26 cellular contexts compared by ENCODE assay signal in the genomic region with DNA sequence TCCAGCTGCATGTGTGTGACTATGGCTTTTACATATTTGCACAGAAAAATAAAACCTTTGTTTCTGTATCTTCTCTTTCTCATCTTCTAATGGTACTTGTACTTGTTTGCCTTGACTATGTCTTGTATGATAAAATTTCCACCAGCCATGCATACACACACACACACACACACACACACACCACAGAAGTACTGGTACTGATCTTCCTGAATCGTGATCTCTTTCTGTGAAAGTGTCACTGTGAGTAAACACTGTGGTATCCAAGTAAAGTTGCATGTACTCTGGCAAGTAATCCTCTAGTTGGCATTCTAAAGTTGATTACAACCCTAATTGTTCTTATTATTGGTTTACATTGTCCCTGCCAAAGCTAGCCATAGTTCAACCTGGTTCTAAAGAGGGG.
DNase-seq lines count a peak whose midpoint lies in the region; ATAC-seq and TF ChIP-seq lines count a peak whose summit lies in the region.
"Had no signal": no experiment of that assay in that cellular context is flagged by ENCODE, and none has a peak within 500 bp of the region (broad histone marks: within the 10 kb centered on the region; RNA-seq: fewer than 3 reads in every experiment).

No MANE protein-coding gene starts in this region.

- H4K8ac ChIP-seq in IMR-90 (ENCODE audit: low read depth in 2 of 2, low read length in 2 of 2): no peak overlapping the region

- H3K4me3 ChIP-seq in AG09309 (ENCODE audit: control insufficient read depth, low read depth, low read length): no peak overlapping the region
- no peak overlapping the region for H3K4me3 ChIP-seq in IMR-90 (ENCODE audit: insufficient read depth, low read depth, low read length)
- no peak overlapping the region for H3K4me3 ChIP-seq in mammary epithelial cell (replicated peaks in 1 of 3; ENCODE audit: insufficient read depth in 1 of 3, low read depth in 2 of 3, low read length in 3 of 3)
- H3K4me3 ChIP-seq in fibroblast of the aortic adventitia (ENCODE audit: low read depth, low read length): no peak overlapping the region
- no peak overlapping the region for H3K4me3 ChIP-seq in ascending aorta
- no peak overlapping the region for H3K4me3 ChIP-seq in lower leg skin (ENCODE audit: low read depth, poor library complexity, severe bottlenecking)
- H3K4me3 ChIP-seq: body of pancreas, esophagus muscularis mucosa, GM23338, suprapubic skin had no signal

- H2AK5ac ChIP-seq in IMR-90 (ENCODE audit: low read depth, low read length): no peak overlapping the region

- H3K4me1 ChIP-seq in IMR-90 (ENCODE audit: control insufficient read depth, insufficient read depth, low read length) (peaks cover 2% of the 10 kb centered on the region; the same call in 1 of the 2 replicates), mammary epithelial cell (ENCODE audit: insufficient read depth, low read length) (no peaks in the 10 kb centered on the region), ascending aorta (peaks cover 0 to 5% of the 10 kb centered on the region in 2 donors)
- H3K4me1 ChIP-seq: body of pancreas, suprapubic skin had no signal

- H2AFZ ChIP-seq in IMR-90 (replicated peaks; ENCODE audit: low read length, poor library complexity): no peak overlapping the region
- H2AFZ ChIP-seq in mammary epithelial cell (ENCODE audit: low read depth, low read length): no peak overlapping the region
- H2AFZ ChIP-seq: GM23338 had no signal

- TF ChIP-seq CTCF in AG09309 (IDR thresholded peaks at IDR 0.05; ENCODE audit: control insufficient read depth, insufficient read depth, low read depth, low read length, missing control alignments) (no peak), IMR-90 (conservative IDR thresholded peaks at IDR 0.05; ENCODE audit: low read depth, low read length) (no peak), mammary epithelial cell (conservative IDR thresholded peaks at IDR 0.05 in 1 of 2, IDR thresholded peaks at IDR 0.05 in 1 of 2; ENCODE audit: extremely low read depth in 1 of 2, insufficient read depth in 1 of 2, low read depth in 1 of 2, low read length in 2 of 2) (no peak), fibroblast of the aortic adventitia (IDR thresholded peaks at IDR 0.05; ENCODE audit: insufficient read depth, low read length) (no peak), ascending aorta (IDR thresholded peaks at IDR 0.05) (no peak), lower leg skin (IDR thresholded peaks at IDR 0.05) (no peak)

- no peak for ATAC-seq in IMR-90 (ENCODE audit: low read depth)
- ATAC-seq: body of pancreas; GM23338; stimulated activated memory B cell treated with anti-CD40 and anti-IgM and Interleukin-4, amounts not matched to agents 10 μg/mL and 1 μg/mL and 100 μg/mL, for 72 hours had no signal

- H2AK9ac ChIP-seq in IMR-90 (replicated peaks; ENCODE audit: low read depth, low read length, poor library complexity): no peak overlapping the region

- in situ Hi-C loops in IMR-90 (cut with MboI; ENCODE audit: low sequenced_read_pairs) (no loop called here), mammary epithelial cell (cut with MboI; ENCODE audit: low sequenced_read_pairs in 2 of 2) (no loop called here)

- POLR2A ChIA-PET in IMR-90 (lab: Charles Lee; ENCODE audit: unreplicated experiment): no interaction called here

- TF ChIP-seq POLR2A in IMR-90 (IDR thresholded peaks at IDR 0.05; ENCODE audit: low read depth, low read length) (no peak), lower leg skin (IDR thresholded peaks at IDR 0.05) (no peak)

- H3K23ac ChIP-seq in IMR-90 (ENCODE audit: low read depth, low read length): no peak overlapping the region; the same call in 1 of the 2 replicates

- no peaks in the 10 kb centered on the region for H3K27me3 ChIP-seq in IMR-90 (ENCODE audit: control insufficient read depth, insufficient read depth, low read length)
- peaks cover 3% of the 10 kb centered on the region for H3K27me3 ChIP-seq in mammary epithelial cell (ENCODE audit: insufficient read depth, low read length)
- no peaks in the 10 kb centered on the region for H3K27me3 ChIP-seq in ascending aorta
- H3K27me3 ChIP-seq: body of pancreas, esophagus muscularis mucosa, suprapubic skin had no signal

- H3K36me3 ChIP-seq in IMR-90 (ENCODE audit: control insufficient read depth, insufficient read depth, low read length): no peaks in the 10 kb centered on the region
- no peaks in the 10 kb centered on the region for H3K36me3 ChIP-seq in mammary epithelial cell (ENCODE audit: insufficient read depth, low read length)
- no peaks in the 10 kb centered on the region for H3K36me3 ChIP-seq in ascending aorta
- H3K36me3 ChIP-seq: esophagus muscularis mucosa, suprapubic skin had no signal

- dilution Hi-C loops in IMR-90 (cut with HindIII; ENCODE audit: low sequenced_read_pairs, unreplicated experiment): no loop called here
- dilution Hi-C loops in mammary epithelial cell (cut with HindIII; ENCODE audit: low sequenced_read_pairs): no loop called here

- H3K79me1 ChIP-seq in IMR-90 (ENCODE audit: low read depth in 1 of 2, low read length in 2 of 2): no peaks in the 10 kb centered on the region

- H3K9me1 ChIP-seq in IMR-90 (ENCODE audit: insufficient read depth, low read length): no peaks in the 10 kb centered on the region

- no peak overlapping the region for H3K56ac ChIP-seq in IMR-90 (ENCODE audit: extremely low read depth, insufficient read depth, low read length)

- no peak overlapping the region for H4K5ac ChIP-seq in IMR-90 (ENCODE audit: low read depth, low read length)

- no peak overlapping the region for H2BK15ac ChIP-seq in IMR-90 (ENCODE audit: low read depth, low read length)

- no peak for TF ChIP-seq RAD21 in IMR-90 (IDR thresholded peaks at IDR 0.05; ENCODE audit: low read length)

- no peak overlapping the region for H2BK20ac ChIP-seq in IMR-90 (ENCODE audit: low read depth, low read length)

- no peak overlapping the region for H3K18ac ChIP-seq in IMR-90 (ENCODE audit: low read depth, low read length)

- H4K91ac ChIP-seq in IMR-90 (ENCODE audit: insufficient read depth, low read depth, low read length): no peak overlapping the region

- no peak overlapping the region for H3K27ac ChIP-seq in IMR-90 (ENCODE audit: insufficient read depth, low read length)
- H3K27ac ChIP-seq in mammary epithelial cell (ENCODE audit: insufficient read depth, low read depth, low read length): no peak overlapping the region
- no peak overlapping the region for H3K27ac ChIP-seq in ascending aorta
- H3K27ac ChIP-seq: body of pancreas, esophagus muscularis mucosa, suprapubic skin had no signal

- H3K9ac ChIP-seq in IMR-90 (ENCODE audit: low read depth, low read length) (no peak overlapping the region), mammary epithelial cell (ENCODE audit: insufficient read depth, low read length) (no peak overlapping the region)

- H2BK5ac ChIP-seq in IMR-90 (ENCODE audit: low read depth, low read length, poor library complexity, severe bottlenecking): no peak overlapping the region

- no peak overlapping the region for H2BK120ac ChIP-seq in IMR-90 (ENCODE audit: low read depth, low read length)

- DNase-seq in AG09309 (ENCODE audit: low read depth) (peak; percentile 7), IMR-90 (peak; percentile 15), mammary epithelial cell (peak; percentile 12), fibroblast of the aortic adventitia (ENCODE audit: low read depth) (peak; percentile 12), ascending aorta (ENCODE audit: low spot score in 2 of 2) (no peak), lower leg skin (ENCODE audit: low spot score in 2 of 2) (no peak), NCI-H2227 treated with DMSO at 0.1 percent for 48 hours (lab: John Stamatoyannopoulos, UW) (no peak), NCI-H1105 (lab: John Stamatoyannopoulos, UW) (no peak)
- DNase-seq: activated CD4-positive, alpha-beta T cell treated with anti-CD3 and anti-CD28 coated beads, Interleukin-2, amount 50 U/mL, for 48 hours; activated CD4-positive, CD25-positive, alpha-beta regulatory T cell; activated CD8-positive, alpha-beta memory T cell treated with anti-CD3 and anti-CD28 coated beads, Interleukin-2, amount 50 U/mL, for 4 hours; body of pancreas; effector memory CD4-positive, alpha-beta T cell; head of caudate nucleus; KG1; MV-4-11; naive B cell; NCI-H2029 treated with DMSO at 0.1 percent for 48 hours; NCI-H446; occipital lobe; small intestine; SW 1271 had no signal

- H3K9me3 ChIP-seq in IMR-90 (ENCODE audit: control insufficient read depth, insufficient read depth, low read length) (no peaks in the 10 kb centered on the region), mammary epithelial cell (replicated peaks; ENCODE audit: insufficient read depth, low read length) (no peaks in the 10 kb centered on the region), ascending aorta (no peaks in the 10 kb centered on the region)
- H3K9me3 ChIP-seq: body of pancreas, esophagus muscularis mucosa, suprapubic skin had no signal

- CTCF ChIA-PET in IMR-90 (lab: Yijun Ruan, JAX) (no interaction called here), mammary epithelial cell (lab: Charles Lee; ENCODE audit: low non-redundant PET) (no interaction called here)

- H3K14ac ChIP-seq in IMR-90 (replicated peaks; ENCODE audit: low read depth, low read length): no peak overlapping the region

- H4K20me1 ChIP-seq in IMR-90 (ENCODE audit: insufficient read depth, low read length): no peaks in the 10 kb centered on the region
- H4K20me1 ChIP-seq in mammary epithelial cell (ENCODE audit: insufficient read depth, low read length): no peaks in the 10 kb centered on the region

- BruUV-seq in IMR-90 (replicated peaks; lab: Mats Ljungman, UMichigan) (no TSS peak), mammary epithelial cell (replicated peaks; lab: Mats Ljungman, UMichigan) (no TSS peak)

- H3K79me2 ChIP-seq in mammary epithelial cell (ENCODE audit: insufficient read depth, low read length): no peaks in the 10 kb centered on the region

- no peak overlapping the region for H3K4ac ChIP-seq in IMR-90 (ENCODE audit: low read depth, low read length)

- intact Hi-C loops in IMR-90 (cut with micrococcal nuclease): no loop called here
- intact Hi-C loops in mammary epithelial cell (cut with micrococcal nuclease): no loop called here
- intact Hi-C loops in ascending aorta (cut with DNase I): no loop called here
- intact Hi-C loops in lower leg skin (cut with DNase I; ENCODE audit: low total_unique reads): no loop called here

- no peak overlapping the region for H3K4me2 ChIP-seq in IMR-90 (ENCODE audit: low read depth, low read length)
- H3K4me2 ChIP-seq in mammary epithelial cell (ENCODE audit: insufficient read depth, low read depth, low read length): no peak overlapping the region
- H3K4me2 ChIP-seq: GM23338 had no signal

- WGBS in IMR-90 (ENCODE audit: extremely low coverage in 2 of 2, insufficient read length in 1 of 2), 2 experiments: no CpG with 5 or more reads among the region's 1 CpG
- WGBS in mammary epithelial cell (ENCODE audit: low coverage, missing lambda C conversion rate): 5% methylated on average over 1 of the region's 1 CpG
- WGBS in lower leg skin, 2 donors: 25 to 31% methylated on average over 1 of the region's 1 CpG

TF ChIP-seq in IMR-90, 13 proteins besides CTCF, POLR2A, EP300 and RAD21 (continues in another document):
- TF ChIP-seq FOS (IDR thresholded peaks at IDR 0.05; ENCODE audit: low read depth, low read length): no peak
- no peak for TF ChIP-seq MAFK (IDR thresholded peaks at IDR 0.05; ENCODE audit: low read depth, low read length)
- no peak for TF ChIP-seq SMC3 (IDR thresholded peaks at IDR 0.05; ENCODE audit: low read depth, low read length)
- TF ChIP-seq MXI1 (IDR thresholded peaks at IDR 0.05; ENCODE audit: borderline replicate concordance, low read depth, low read length): no peak
- no peak for TF ChIP-seq RFX5 (IDR thresholded peaks at IDR 0.05; ENCODE audit: low read depth, low read length)

Comparison
In these comparisons a context has a peak if more than half of its experiments do, and no peak if none do; other contexts are left out.
1. DNase-seq: peak in AG09309 (single experiment), IMR-90 (single experiment), mammary epithelial cell (single experiment) and fibroblast of the aortic adventitia (single experiment); none in ascending aorta (0 of 2), lower leg skin (0 of 2), NCI-H2227 treated with DMSO at 0.1 percent for 48 hours (single experiment) and NCI-H1105 (single experiment).